In genomic region chr2:182740681-182741080, GRCh38 we compare ENCODE assay signal across 25 cellular contexts.
"Had no signal": no experiment of that assay in that cellular context is flagged by ENCODE, and none has a peak within 500 bp of the region (broad histone marks: within the 10 kb centered on the region; RNA-seq: fewer than 3 reads in every experiment).

No MANE protein-coding gene starts in this region.

- H3K27ac Mint-ChIP-seq: activated B cell treated with CpG ODN at 0.5 μM for 24 hours; activated naive CD4-positive, alpha-beta T cell treated with anti-CD3 and anti-CD28 coated beads for 36 hours; natural killer cell; neural progenitor cell; T-cell had no signal

- H3K4me1 Mint-ChIP-seq: activated B cell treated with CpG ODN at 0.5 μM for 24 hours, neural progenitor cell had no signal

- H3K27me3 Mint-ChIP-seq: activated B cell treated with CpG ODN at 0.5 μM for 24 hours, T-cell had no signal

- H3K9me3 Mint-ChIP-seq: activated B cell treated with CpG ODN at 0.5 μM for 24 hours, natural killer cell had no signal

- ATAC-seq: body of pancreas, heart right ventricle, left lung, lower lobe of right lung, natural killer cell, right cardiac atrium, T-cell had no signal

- DNase-seq: activated B cell treated with CpG ODN at 0.5 μM for 24 hours; activated CD8-positive, alpha-beta memory T cell treated with anti-CD3 and anti-CD28 coated beads for 24 hours; activated effector memory CD4-positive, alpha-beta T cell treated with anti-CD3 and anti-CD28 coated beads, Interleukin-2, amount 50 U/mL, for 16 hours; activated naive CD4-positive, alpha-beta T cell treated with anti-CD3 and anti-CD28 coated beads for 36 hours; body of pancreas; cerebellar nuclear complex; colonic mucosa; effector CD8-positive, alpha-beta T cell; esophagus squamous epithelium; foreskin melanocyte; heart right ventricle; kidney glomerular epithelial cell; left lung; lower lobe of right lung; mesenchymal stem cell; natural killer cell; occipital lobe; right cardiac atrium; spleen; stimulated activated CD4-positive, alpha-beta T cell treated with anti-CD3 and anti-CD28 coated beads, Interleukin-2, amount 100 ng/mL, for 48 hours; stimulated activated naive CD4-positive, alpha-beta T cell treated with Interleukin-2 at 50 U/mL for 16 hours; T-cell; testis; transverse colon had no signal

- H3K4me3 Mint-ChIP-seq: activated B cell treated with CpG ODN at 0.5 μM for 24 hours; activated naive CD4-positive, alpha-beta T cell treated with anti-CD3 and anti-CD28 coated beads for 36 hours; natural killer cell; neural progenitor cell; T-cell had no signal
